Comparison of ENCODE assay signal across 27 cellular contexts in the genomic region with DNA sequence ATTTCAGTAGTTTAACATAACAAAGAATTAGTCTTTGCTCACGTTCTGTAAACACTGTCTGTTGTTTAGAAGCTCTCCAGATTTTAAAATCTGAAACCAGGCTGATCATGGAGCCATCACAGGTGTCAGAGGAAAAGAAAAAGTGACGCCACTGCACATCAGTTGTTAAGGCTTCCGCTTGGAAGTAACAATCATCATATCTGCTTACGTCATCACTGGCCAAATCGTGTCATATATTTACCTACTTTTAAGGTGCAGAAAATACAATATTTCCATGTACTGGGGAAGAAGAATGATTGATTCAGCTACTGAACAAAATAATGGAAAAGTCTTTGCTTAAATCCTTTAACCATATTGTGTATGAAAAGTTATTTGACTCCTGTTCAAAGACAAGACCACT.
"Had no signal": no experiment of that assay in that cellular context is flagged by ENCODE, and none has a peak within 500 bp of the region (broad histone marks: within the 10 kb centered on the region; RNA-seq: fewer than 3 reads in every experiment).

No MANE protein-coding gene starts in this region.

- H3K36me3 ChIP-seq: ascending aorta, cardiac muscle cell, Peyer's patch, SJSA1 had no signal

- DNase-seq: activated CD4-positive, alpha-beta T cell treated with anti-CD3 and anti-CD28 coated beads, Interleukin-2, amount 10 ng/mL, durations not matched to agents 24 days and 14 days; activated CD4-positive, alpha-beta T cell treated with anti-CD3 and anti-CD28 coated beads, Interleukin-2, amount 50 U/mL, for 4 hours; activated CD8-positive, alpha-beta T cell treated with anti-CD3 and anti-CD28 coated beads for 36 hours; activated gamma-delta T cell; activated naive CD4-positive, alpha-beta T cell treated with Interleukin-2 at 50 U/mL for 16 hours; activated naive CD8-positive, alpha-beta T cell treated with anti-CD3 and anti-CD28 coated beads, Interleukin-2, amount 10 ng/mL, durations not matched to agents 7 days and 5 days; activated T-cell treated with anti-CD3 and anti-CD28 coated beads, Interleukin-2, amount 50 U/mL, for 24 hours; amygdala; MM.1S; MV-4-11; NCI-H1092; NCI-H1436 treated with DMSO at 0.1 percent for 48 hours; NCI-H1694 treated with DMSO at 0.1 percent for 48 hours; NCI-H2029; NCI-H2171; NCI-H446 treated with DMSO at 0.1 percent for 48 hours; NCI-H524; NCI-H69; PC-3; Peyer's patch; RPMI8226; SHP77 treated with DMSO at 0.1 percent for 48 hours; SK-N-SH had no signal

- ATAC-seq: activated CD8-positive, alpha-beta T cell treated with anti-CD3 and anti-CD28 coated beads for 36 hours; PC-3 had no signal

- H3K4me1 ChIP-seq: ascending aorta, Peyer's patch, SJSA1 had no signal

- H3K9me3 ChIP-seq: ascending aorta, Peyer's patch, SJSA1, SK-N-SH had no signal

- FAIRE-seq: TTC549 had no signal

- H3K4me3 ChIP-seq: ascending aorta, cardiac muscle cell, Peyer's patch, SJSA1 had no signal

- H3K27me3 ChIP-seq: ascending aorta, cardiac muscle cell, Peyer's patch, SJSA1 had no signal
